ENCODE assay signal across 11 cellular contexts in genomic region chr1:176193023-176193422, GRCh38. TPM values are rescaled to one million over a fixed set of nuclear protein-coding genes. Genes with fewer than 3 reads are reported as not detected.
DNase-seq lines count a peak whose midpoint lies in the region; ATAC-seq, FAIRE-seq and TF ChIP-seq lines count a peak whose summit lies in the region.
"Had no signal": no experiment of that assay in that cellular context is flagged by ENCODE, and none has a peak within 500 bp of the region (broad histone marks: within the 10 kb centered on the region; RNA-seq: fewer than 3 reads in every experiment).

No MANE protein-coding gene starts in this region.

- H3K27ac ChIP-seq in gastroesophageal sphincter = no peak overlapping the region

- H3K4me1 ChIP-seq in gastroesophageal sphincter = peaks cover 0 to 8% (median 0%) of the 10 kb centered on the region in 3 donors

- TF ChIP-seq POLR2A in gastroesophageal sphincter (IDR thresholded peaks at IDR 0.05) = no peak

- H3K9me3 ChIP-seq in gastroesophageal sphincter = no peaks in the 10 kb centered on the region

- no peak for FAIRE-seq in bronchial epithelial cell (lab: Jason Lieb, UNC)

- H3K27me3 ChIP-seq in bronchial epithelial cell (ENCODE audit: control insufficient read depth, insufficient read depth, low read length) (no peaks in the 10 kb centered on the region), gastroesophageal sphincter (no peaks in the 10 kb centered on the region)

- DNase-seq in bronchial epithelial cell (ENCODE audit: low read depth) (peak; percentile 7), inferior parietal cortex (ENCODE audit: extremely low spot score) (no peak), DMS53 (lab: John Stamatoyannopoulos, UW) (no peak), NK-92 (lab: John Stamatoyannopoulos, UW; ENCODE audit: unreplicated experiment) (no peak)
- DNase-seq: DMS 273 treated with DMSO at 0.1 percent for 48 hours, endodermal cell, NCI-H2081 had no signal

- H3K4me3 ChIP-seq in bronchial epithelial cell (ENCODE audit: low read depth, low read length) = no peak overlapping the region
- H3K4me3 ChIP-seq in gastroesophageal sphincter = no peak overlapping the region

- TF ChIP-seq EP300 in gastroesophageal sphincter (IDR thresholded peaks at IDR 0.05) = no peak

- no peak for TF ChIP-seq CTCF in bronchial epithelial cell (IDR thresholded peaks at IDR 0.05; ENCODE audit: insufficient read depth, low read length, severe bottlenecking)
- TF ChIP-seq CTCF in gastroesophageal sphincter (IDR thresholded peaks at IDR 0.05) = no peak

- WGBS in gastroesophageal sphincter (ENCODE audit: low coverage in 1 of 2), 2 donors = 86 to 90% methylated on average over 1 of the region's 1 CpG

- ATAC-seq in GM18517 (IDR thresholded peaks at IDR 0.05; ENCODE audit: unreplicated experiment) (peak; percentile 89), GM21381 (IDR thresholded peaks at IDR 0.05; ENCODE audit: unreplicated experiment) (peak; percentile 93), HG03108 (IDR thresholded peaks at IDR 0.05; ENCODE audit: unreplicated experiment) (peak; percentile 95), gastroesophageal sphincter (no peak)

- no peaks in the 10 kb centered on the region for H3K36me3 ChIP-seq in bronchial epithelial cell (ENCODE audit: control insufficient read depth, insufficient read depth, low read length)
- H3K36me3 ChIP-seq in gastroesophageal sphincter = no peaks in the 10 kb centered on the region

RNA-seq across cellular contexts. Expression of gene COP1, which starts 14.1 kb away (rescaled TPM):
- total RNA-seq in bronchial epithelial cell = 47.6 and 70.0 TPM in 2 replicates
- 10 to 100 TPM; 37.7 to 51.4 (median 44.8) TPM for total RNA-seq in gastroesophageal sphincter
